28 cellular contexts compared by ENCODE assay signal in the genomic region with DNA sequence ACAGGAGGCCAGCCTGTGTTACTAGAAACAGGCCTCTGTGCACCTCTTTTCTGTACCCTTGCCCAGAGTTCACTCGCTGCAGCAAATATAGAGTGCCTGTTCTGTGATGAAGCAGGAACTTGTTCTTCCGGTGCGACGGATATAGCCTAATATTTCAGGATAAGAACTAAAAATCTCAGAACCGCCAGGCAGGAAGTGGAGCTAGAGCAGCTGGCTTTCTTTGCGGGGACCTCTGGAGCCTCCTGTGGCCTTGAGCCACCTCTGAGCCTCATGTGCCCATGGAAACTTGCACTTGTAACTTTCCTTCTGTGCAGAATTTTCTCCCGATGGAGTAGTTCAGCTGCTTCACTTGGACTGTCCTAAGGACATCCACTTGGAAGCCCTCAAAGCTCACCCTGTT. TPM values are rescaled to one million over a fixed set of nuclear protein-coding genes. Genes with fewer than 3 reads are reported as not detected.
DNase-seq lines count a peak whose midpoint lies in the region; ATAC-seq, FAIRE-seq and TF ChIP-seq lines count a peak whose summit lies in the region.
"Had no signal": no experiment of that assay in that cellular context is flagged by ENCODE, and none has a peak within 500 bp of the region (broad histone marks: within the 10 kb centered on the region; RNA-seq: fewer than 3 reads in every experiment).

No MANE protein-coding gene starts in this region.

- no peak for TF ChIP-seq CTCF in right atrium auricular region (IDR thresholded peaks at IDR 0.05)
- no peak for TF ChIP-seq CTCF in body of pancreas (IDR thresholded peaks at IDR 0.05)
- TF ChIP-seq CTCF in keratinocyte (optimal IDR thresholded peaks at IDR 0.05 in 1 of 3, IDR thresholded peaks at IDR 0.05 in 1 of 3, conservative IDR thresholded peaks at IDR 0.05 in 1 of 3; ENCODE audit: extremely low read depth in 1 of 3, insufficient read depth in 2 of 3, low read length in 3 of 3) = no peak
- TF ChIP-seq CTCF in upper lobe of right lung (IDR thresholded peaks at IDR 0.05) = peak; percentile 4
- no peak for TF ChIP-seq CTCF in tibial artery (IDR thresholded peaks at IDR 0.05)

- H3K36me3 Mint-ChIP-seq in activated CD4-positive, alpha-beta memory T cell treated with anti-CD3 and anti-CD28 coated beads, Interleukin-2, amount 10 ng/mL, durations not matched to agents 7 days and 5 days (ENCODE audit: low read depth) = no peaks in the 10 kb centered on the region
- H3K36me3 Mint-ChIP-seq in activated T-cell treated with anti-CD3 and anti-CD28 coated beads, Interleukin-2, amount 50 U/mL, for 4 hours (ENCODE audit: insufficient read depth) = no peaks in the 10 kb centered on the region

- H3K4me1 ChIP-seq in right atrium auricular region = no peaks in the 10 kb centered on the region
- H3K4me1 ChIP-seq in body of pancreas = no peaks in the 10 kb centered on the region
- peaks cover 5% of the 10 kb centered on the region for H3K4me1 ChIP-seq in keratinocyte (ENCODE audit: control insufficient read depth, extremely low read depth, insufficient read depth, low read length)
- peaks cover 3% of the 10 kb centered on the region for H3K4me1 ChIP-seq in upper lobe of right lung
- no peaks in the 10 kb centered on the region for H3K4me1 ChIP-seq in tibial artery
- H3K4me1 ChIP-seq: A549 had no signal

- no peaks in the 10 kb centered on the region for H3K79me2 ChIP-seq in keratinocyte (ENCODE audit: control insufficient read depth, insufficient read depth, low read length)

- H3K4me3 ChIP-seq in right atrium auricular region = no peak overlapping the region
- no peak overlapping the region for H3K4me3 ChIP-seq in body of pancreas
- H3K4me3 ChIP-seq in keratinocyte (ENCODE audit: control insufficient read depth in 2 of 3, extremely low read depth in 1 of 3, insufficient read depth in 2 of 3, low read depth in 1 of 3, low read length in 3 of 3) = no peak overlapping the region
- no peak overlapping the region for H3K4me3 ChIP-seq in upper lobe of right lung
- no peak overlapping the region for H3K4me3 ChIP-seq in tibial artery
- H3K4me3 ChIP-seq: A549, MG63, sigmoid colon, SK-N-MC had no signal

- H3K4me2 ChIP-seq in keratinocyte (ENCODE audit: control insufficient read depth, extremely low read depth, insufficient read depth, low read depth, low read length) = no peak overlapping the region
- H3K4me2 ChIP-seq: A549 had no signal

- no peak overlapping the region for H3K9ac ChIP-seq in keratinocyte (ENCODE audit: control insufficient read depth, extremely low read depth, insufficient read depth, low read length)

- H3K9me3 ChIP-seq in right atrium auricular region (no peaks in the 10 kb centered on the region), body of pancreas (no peaks in the 10 kb centered on the region), keratinocyte (ENCODE audit: control insufficient read depth, low read depth, low read length) (no peaks in the 10 kb centered on the region), upper lobe of right lung (no peaks in the 10 kb centered on the region), tibial artery (no peaks in the 10 kb centered on the region)
- H3K9me3 ChIP-seq: A549, MG63, sigmoid colon had no signal

- POLR2A ChIA-PET in activated CD4-positive, alpha-beta memory T cell treated with anti-CD3 and anti-CD28 coated beads, Interleukin-2, amount 10 ng/mL, durations not matched to agents 7 days and 5 days (lab: Charles Lee) = no interaction called here

- intact Hi-C loops in Right ventricle myocardium inferior (cut with DNase I) (no loop called here), body of pancreas (cut with DNase I) (no loop called here), upper lobe of right lung (cut with DNase I) (no loop called here), tibial artery (cut with DNase I; ENCODE audit: low total_unique reads) (no loop called here)

- dilution Hi-C loops in keratinocyte (cut with MboI; ENCODE audit: extremely low pct_ligation_motif_present, low sequenced_read_pairs) = no loop called here

- H3K36me3 ChIP-seq in right atrium auricular region = no peaks in the 10 kb centered on the region
- no peaks in the 10 kb centered on the region for H3K36me3 ChIP-seq in body of pancreas (replicated peaks in 1 of 2; ENCODE audit: insufficient read depth in 1 of 2, low read depth in 2 of 2)
- H3K36me3 ChIP-seq in keratinocyte (ENCODE audit: control insufficient read depth in 2 of 2, extremely low read depth in 1 of 2, insufficient read depth in 2 of 2, low read length in 2 of 2) = no peaks in the 10 kb centered on the region
- no peaks in the 10 kb centered on the region for H3K36me3 ChIP-seq in upper lobe of right lung
- no peaks in the 10 kb centered on the region for H3K36me3 ChIP-seq in tibial artery
- H3K36me3 ChIP-seq: MG63, sigmoid colon, WERI-Rb-1 had no signal

- CTCF ChIA-PET in activated CD4-positive, alpha-beta memory T cell treated with anti-CD3 and anti-CD28 coated beads, Interleukin-2, amount 10 ng/mL, durations not matched to agents 7 days and 5 days (lab: Charles Lee) = interaction anchor here (0.7 to 1.2 kb wide), 3 partner anchors 26 to 560 kb away, joined by 3 to 7 read pairs (median 3); no protein-coding TSS in a partner anchor

- no peaks in the 10 kb centered on the region for H3K9me3 Mint-ChIP-seq in activated CD4-positive, alpha-beta memory T cell treated with anti-CD3 and anti-CD28 coated beads, Interleukin-2, amount 10 ng/mL, durations not matched to agents 7 days and 5 days
- H3K9me3 Mint-ChIP-seq in activated T-cell treated with anti-CD3 and anti-CD28 coated beads, Interleukin-2, amount 50 U/mL, for 4 hours = no peaks in the 10 kb centered on the region

- 20 to 21% methylated on average over 7 of the region's 7 CpGs for WGBS in body of pancreas, 2 donors

- H3K27me3 Mint-ChIP-seq in activated CD4-positive, alpha-beta memory T cell treated with anti-CD3 and anti-CD28 coated beads, Interleukin-2, amount 10 ng/mL, durations not matched to agents 7 days and 5 days = peaks cover 10% of the 10 kb centered on the region
- H3K27me3 Mint-ChIP-seq in activated T-cell treated with anti-CD3 and anti-CD28 coated beads, Interleukin-2, amount 50 U/mL, for 4 hours (ENCODE audit: low read depth) = peaks cover 9% of the 10 kb centered on the region

- H3K4me1 Mint-ChIP-seq in activated CD4-positive, alpha-beta memory T cell treated with anti-CD3 and anti-CD28 coated beads, Interleukin-2, amount 10 ng/mL, durations not matched to agents 7 days and 5 days = peaks cover 2% of the 10 kb centered on the region
- H3K4me1 Mint-ChIP-seq in activated T-cell treated with anti-CD3 and anti-CD28 coated beads, Interleukin-2, amount 50 U/mL, for 4 hours (ENCODE audit: low read depth) = peaks cover 6% of the 10 kb centered on the region

- peak overlapping the region; percentile 75 for H2AFZ ChIP-seq in keratinocyte (ENCODE audit: control insufficient read depth, low read length)

- FAIRE-seq in keratinocyte (lab: Jason Lieb, UNC) = no peak
- FAIRE-seq: A549 had no signal

- no peak for DNase-seq in Right ventricle myocardium inferior (ENCODE audit: missing footprints)
- no peak for DNase-seq in right atrium auricular region (ENCODE audit: low spot score)
- peak in 1 of 4 donors; percentile 7 for DNase-seq in body of pancreas
- no peak for DNase-seq in keratinocyte (ENCODE audit: low read depth, low spot score)
- no peak for DNase-seq in upper lobe of right lung
- DNase-seq in activated CD4-positive, alpha-beta memory T cell treated with anti-CD3 and anti-CD28 coated beads, Interleukin-2, amount 10 ng/mL, durations not matched to agents 7 days and 5 days = no peak
- DNase-seq in activated T-cell treated with anti-CD3 and anti-CD28 coated beads, Interleukin-2, amount 50 U/mL, for 4 hours = no peak
- no peak for DNase-seq in tibial artery
- DNase-seq: activated CD4-positive, alpha-beta T cell treated with anti-CD3 and anti-CD28 coated beads for 48 hours; activated naive CD4-positive, alpha-beta T cell; activated T-cell treated with anti-CD3 and anti-CD28 coated beads, Interleukin-2, amount 50 U/mL, for 48 hours; AML-193; DMS153; glutamatergic neuron; mesendoderm; MG63; NCI-H1417 treated with DMSO at 0.1 percent for 48 hours; NCI-H2081 treated with DMSO at 0.1 percent for 48 hours; NCI-H226; NCI-H748 treated with DMSO at 0.1 percent for 48 hours; RPMI8226; sigmoid colon; stimulated activated naive CD8-positive, alpha-beta T cell treated with anti-CD3 and anti-CD28 coated beads, Interleukin-15, Interleukin-2, amounts not matched to agents 100 U/mL and 50 U/mL, for 24 hours; T-helper 2 cell; WERI-Rb-1 had no signal

- H3K27ac Mint-ChIP-seq in activated CD4-positive, alpha-beta memory T cell treated with anti-CD3 and anti-CD28 coated beads, Interleukin-2, amount 10 ng/mL, durations not matched to agents 7 days and 5 days = no peak overlapping the region

- TF ChIP-seq POLR2A in body of pancreas (IDR thresholded peaks at IDR 0.05) = no peak

- H4K20me1 ChIP-seq in keratinocyte (ENCODE audit: control insufficient read depth, extremely low read depth, insufficient read depth, low read length) = no peaks in the 10 kb centered on the region

- no peaks in the 10 kb centered on the region for H3K27me3 ChIP-seq in right atrium auricular region
- no peaks in the 10 kb centered on the region for H3K27me3 ChIP-seq in body of pancreas
- no peaks in the 10 kb centered on the region for H3K27me3 ChIP-seq in keratinocyte (ENCODE audit: control insufficient read depth, extremely low read depth, insufficient read depth, low read length)
- H3K27me3 ChIP-seq in upper lobe of right lung = no peaks in the 10 kb centered on the region
- no peaks in the 10 kb centered on the region for H3K27me3 ChIP-seq in tibial artery
- H3K27me3 ChIP-seq: MG63, sigmoid colon had no signal

- peak; percentile 47 for ATAC-seq in Right ventricle myocardium inferior
- peak; percentile 18 for ATAC-seq in body of pancreas
- peak; percentile 14 for ATAC-seq in upper lobe of right lung
- ATAC-seq in activated T-cell treated with anti-CD3 and anti-CD28 coated beads, Interleukin-2, amount 50 U/mL, for 4 hours = no peak
- ATAC-seq: A549; stimulated activated naive CD8-positive, alpha-beta T cell treated with anti-CD3 and anti-CD28 coated beads, Interleukin-15, Interleukin-2, amounts not matched to agents 100 U/mL and 50 U/mL, for 24 hours had no signal

- H3K27ac ChIP-seq in right atrium auricular region = no peak overlapping the region
- no peak overlapping the region for H3K27ac ChIP-seq in body of pancreas
- no peak overlapping the region for H3K27ac ChIP-seq in keratinocyte (ENCODE audit: control insufficient read depth, insufficient read depth, low read length)
- no peak overlapping the region for H3K27ac ChIP-seq in upper lobe of right lung
- H3K27ac ChIP-seq in tibial artery = no peak overlapping the region
- H3K27ac ChIP-seq: A549, epithelial cell of prostate, SK-N-MC, WERI-Rb-1 had no signal

- H3K4me3 Mint-ChIP-seq in activated CD4-positive, alpha-beta memory T cell treated with anti-CD3 and anti-CD28 coated beads, Interleukin-2, amount 10 ng/mL, durations not matched to agents 7 days and 5 days = no peak overlapping the region
- H3K4me3 Mint-ChIP-seq in activated T-cell treated with anti-CD3 and anti-CD28 coated beads, Interleukin-2, amount 50 U/mL, for 4 hours = no peak overlapping the region

- H3K9me1 ChIP-seq in keratinocyte (ENCODE audit: control insufficient read depth, extremely low read depth, insufficient read depth, low read length) = no peaks in the 10 kb centered on the region

RNA-seq across cellular contexts. Expression of gene VAMP3, which starts 44.5 kb away (rescaled TPM):
- 68.6 TPM for total RNA-seq in Right ventricle myocardium inferior
- 10 to 100 TPM; 84.3 to 97.9 TPM for total RNA-seq in right atrium auricular region
- 10 to 100 TPM; 28.0 to 43.3 TPM for total RNA-seq in body of pancreas
- 169 to 219 TPM (median 200 TPM) in 3 replicates for polyA plus RNA-seq in keratinocyte
- 138 TPM for polyA plus RNA-seq in keratinocyte (2011; ENCODE audit: low read depth)
- polyA plus RNA-seq in keratinocyte (2011; cell fraction: cytosol; rRNA removed) = 213 and 354 TPM in 2 replicates
- polyA plus RNA-seq in keratinocyte (2011; cell fraction: nucleus; rRNA removed) = 100 and 107 TPM in 2 replicates
- 103 and 124 TPM in 2 replicates for polyA plus RNA-seq in keratinocyte (2012; ENCODE audit: low replicate concordance)
- 52.5 to 123 TPM (median 122 TPM) in 3 replicates for polyA minus RNA-seq in keratinocyte
- polyA minus RNA-seq in keratinocyte (2011; cell fraction: cytosol; rRNA and poly(A)+ RNA removed) = 114 TPM
- 35.0 and 70.7 TPM in 2 replicates for polyA minus RNA-seq in keratinocyte (2011; cell fraction: nucleus; rRNA and poly(A)+ RNA removed)
- 129 TPM for total RNA-seq in upper lobe of right lung
- total RNA-seq in activated CD4-positive, alpha-beta memory T cell treated with anti-CD3 and anti-CD28 coated beads, Interleukin-2, amount 10 ng/mL, durations not matched to agents 7 days and 5 days = 10 to 100 TPM; 35.0 to 36.5 TPM
- total RNA-seq in activated T-cell treated with anti-CD3 and anti-CD28 coated beads, Interleukin-2, amount 50 U/mL, for 4 hours = 10 to 100 TPM; 17.6 to 21.7 (median 20.2) TPM

RNA-seq across cellular contexts. Expression of gene PER3, which starts 57.5 kb away (rescaled TPM):
- 15.4 TPM for total RNA-seq in Right ventricle myocardium inferior
- 10 to 100 TPM; 11.7 to 17.8 TPM for total RNA-seq in right atrium auricular region
- 10 to 100 TPM; 10.4 to 11.9 TPM for total RNA-seq in body of pancreas
- 3.9 to 7.2 TPM (median 7.0 TPM) in 3 replicates for polyA plus RNA-seq in keratinocyte
- 2.5 TPM for polyA plus RNA-seq in keratinocyte (2011; ENCODE audit: low read depth)
- polyA plus RNA-seq in keratinocyte (2011; cell fraction: cytosol; rRNA removed) = 3.5 and 3.6 TPM in 2 replicates
- polyA plus RNA-seq in keratinocyte (2011; cell fraction: nucleus; rRNA removed) = 6.5 and 9.1 TPM in 2 replicates
- polyA plus RNA-seq in keratinocyte (2012; ENCODE audit: low replicate concordance) = 2.7 and 4.3 TPM in 2 replicates
- 7.0 to 10.0 TPM (median 9.5 TPM) in 3 replicates for polyA minus RNA-seq in keratinocyte
- polyA minus RNA-seq in keratinocyte (2011; cell fraction: cytosol; rRNA and poly(A)+ RNA removed) = 3.3 TPM
- polyA minus RNA-seq in keratinocyte (2011; cell fraction: nucleus; rRNA and poly(A)+ RNA removed) = 5.7 and 11.4 TPM in 2 replicates
- total RNA-seq in upper lobe of right lung = 47.1 TPM
- 1 to 10 TPM; 2.2 to 2.4 TPM for total RNA-seq in activated CD4-positive, alpha-beta memory T cell treated with anti-CD3 and anti-CD28 coated beads, Interleukin-2, amount 10 ng/mL, durations not matched to agents 7 days and 5 days
- total RNA-seq in activated T-cell treated with anti-CD3 and anti-CD28 coated beads, Interleukin-2, amount 50 U/mL, for 4 hours = 1 to 10 TPM; 3.8 to 5.4 (median 4.3) TPM

Comparison
In these comparisons a context has a peak if more than half of its experiments do, and no peak if none do; other contexts are left out.
1. ATAC-seq: peak in Right ventricle myocardium inferior (single experiment), body of pancreas (single experiment) and upper lobe of right lung (single experiment); none in activated T-cell treated with anti-CD3 and anti-CD28 coated beads, Interleukin-2, amount 50 U/mL, for 4 hours (0 of 2).